Comparison of ENCODE assay signal across 20 cellular contexts in the genomic region with DNA sequence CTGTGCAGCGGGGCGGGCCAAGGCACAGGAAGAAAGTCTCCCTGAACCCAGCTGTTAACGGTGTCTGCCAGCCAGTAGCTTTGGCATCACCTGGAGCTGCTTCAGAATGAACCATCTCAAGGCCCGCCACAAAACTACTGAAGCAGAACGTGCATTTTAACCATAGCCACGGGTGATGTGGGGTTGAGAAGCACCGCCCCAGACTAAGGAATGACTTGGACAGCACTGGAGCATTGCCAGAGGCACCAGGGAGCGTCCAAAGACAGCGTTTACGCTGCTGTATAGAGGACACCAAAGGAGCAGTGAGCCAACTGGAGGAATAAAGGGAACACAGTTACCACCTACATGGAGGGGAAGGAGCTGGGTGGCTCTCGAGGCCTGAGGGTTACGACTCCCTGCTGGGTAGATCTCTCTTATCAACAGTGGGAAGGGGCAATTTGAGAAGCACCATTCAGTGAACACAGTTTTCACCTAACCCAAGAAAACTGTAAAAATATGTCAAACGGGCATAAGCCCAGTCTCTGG. TPM values are rescaled to one million over a fixed set of nuclear protein-coding genes. Genes with fewer than 3 reads are reported as not detected.
DNase-seq lines count a peak whose midpoint lies in the region; ATAC-seq and TF ChIP-seq lines count a peak whose summit lies in the region.
"Had no signal": no experiment of that assay in that cellular context is flagged by ENCODE, and none has a peak within 500 bp of the region (broad histone marks: within the 10 kb centered on the region; RNA-seq: fewer than 3 reads in every experiment).

No MANE protein-coding gene starts in this region.

- H3K4me1 ChIP-seq in adrenal gland (replicated peaks in 1 of 2) = peaks cover 0 to 6% of the 10 kb centered on the region in 2 donors
- no peaks in the 10 kb centered on the region for H3K4me1 ChIP-seq in parathyroid adenoma
- no peaks in the 10 kb centered on the region for H3K4me1 ChIP-seq in mucosa of descending colon (ENCODE audit: low read depth)
- no peaks in the 10 kb centered on the region for H3K4me1 ChIP-seq in psoas muscle
- H3K4me1 ChIP-seq: Peyer's patch had no signal

- H3K4me3 ChIP-seq in adrenal gland = no peak overlapping the region
- H3K4me3 ChIP-seq in parathyroid adenoma (ENCODE audit: low read depth, low read length) = no peak overlapping the region
- H3K4me3 ChIP-seq in mucosa of descending colon = no peak overlapping the region
- no peak overlapping the region for H3K4me3 ChIP-seq in brain microvascular endothelial cell (ENCODE audit: low read depth, low read length)
- H3K4me3 ChIP-seq in psoas muscle = no peak overlapping the region
- H3K4me3 ChIP-seq: Peyer's patch had no signal

- 61 to 76% (median 62%) methylated on average over 13 of the region's 13 CpGs for WGBS in adrenal gland, 4 donors
- whole genome bisulfite sequencing in psoas muscle, 3 donors = 50 to 56% (median 51%) methylated on average over 13 of the region's 13 CpGs

- in situ Hi-C loops in brain microvascular endothelial cell (cut with HindIII; ENCODE audit: low pct_ligation_motif_present, low sequenced_read_pairs) = no loop called here

- H3K27me3 ChIP-seq in adrenal gland (no peaks in the 10 kb centered on the region), parathyroid adenoma (ENCODE audit: control insufficient read depth, insufficient read depth, low read length) (no peaks in the 10 kb centered on the region), brain microvascular endothelial cell (replicated peaks) (no peaks in the 10 kb centered on the region), psoas muscle (ENCODE audit: insufficient read depth in 3 of 3, low read length in 2 of 3) (peaks cover 0 to 3% (median 0%) of the 10 kb centered on the region in 3 donors)
- H3K27me3 ChIP-seq: Peyer's patch had no signal

- H2AFZ ChIP-seq in parathyroid adenoma = peak overlapping the region; percentile 66

- TF ChIP-seq CTCF in adrenal gland (IDR thresholded peaks at IDR 0.05) (no peak), parathyroid adenoma (IDR thresholded peaks at IDR 0.05) (no peak), mucosa of descending colon (IDR thresholded peaks at IDR 0.05) (no peak), brain microvascular endothelial cell (IDR thresholded peaks at IDR 0.05; ENCODE audit: low read depth, low read length, missing control alignments) (no peak), psoas muscle (IDR thresholded peaks at IDR 0.05) (no peak)

- H3K27ac ChIP-seq in adrenal gland = peak overlapping the region in 1 of 5 donors; percentile 27
- H3K27ac ChIP-seq in parathyroid adenoma = no peak overlapping the region
- no peak overlapping the region for H3K27ac ChIP-seq in brain microvascular endothelial cell
- H3K27ac ChIP-seq in psoas muscle = no peak overlapping the region
- H3K27ac ChIP-seq: Peyer's patch, WERI-Rb-1 had no signal

- ATAC-seq in mucosa of descending colon (no peak), psoas muscle (no peak)

- H3K79me2 ChIP-seq in parathyroid adenoma = no peaks in the 10 kb centered on the region

- H3K4me2 ChIP-seq in parathyroid adenoma (ENCODE audit: low read length) = no peak overlapping the region

- no peaks in the 10 kb centered on the region for H3K9me3 ChIP-seq in adrenal gland (replicated peaks in 1 of 3)
- H3K9me3 ChIP-seq in parathyroid adenoma (ENCODE audit: control insufficient read depth, low read length) = no peaks in the 10 kb centered on the region
- H3K9me3 ChIP-seq in mucosa of descending colon = no peaks in the 10 kb centered on the region
- no peaks in the 10 kb centered on the region for H3K9me3 ChIP-seq in psoas muscle
- H3K9me3 ChIP-seq: Peyer's patch had no signal

- DNase-seq in DMS79 treated with DMSO at 0.1 percent for 48 hours (lab: John Stamatoyannopoulos, UW) (peak; percentile 85), NCI-H1105 treated with DMSO at 0.1 percent for 48 hours (lab: John Stamatoyannopoulos, UW) (peak; percentile 73), adrenal gland (peak; percentile 31 to 59 (median 47)), mucosa of descending colon (no peak), brain microvascular endothelial cell (no peak), psoas muscle (no peak), NCI-H1694 (lab: John Stamatoyannopoulos, UW) (no peak)
- DNase-seq: activated CD4-positive, alpha-beta T cell treated with anti-CD3 and anti-CD28 coated beads, Interleukin-2, amount 50 U/mL, for 4 hours; activated gamma-delta T cell; CD8-positive, alpha-beta memory T cell; DND-41; foreskin fibroblast; H9; hippocampal formation; Kasumi-1; NCI-H1417 treated with DMSO at 0.1 percent for 48 hours; Peyer's patch; WERI-Rb-1 had no signal

- no peak for TF ChIP-seq POLR2A in adrenal gland (IDR thresholded peaks at IDR 0.05)

- no peaks in the 10 kb centered on the region for H3K36me3 ChIP-seq in adrenal gland (replicated peaks in 1 of 2)
- H3K36me3 ChIP-seq in parathyroid adenoma (ENCODE audit: control insufficient read depth, insufficient read depth, low read length) = no peaks in the 10 kb centered on the region
- H3K36me3 ChIP-seq in mucosa of descending colon (ENCODE audit: low read depth) = no peaks in the 10 kb centered on the region
- H3K36me3 ChIP-seq in brain microvascular endothelial cell (replicated peaks) = no peaks in the 10 kb centered on the region
- no peaks in the 10 kb centered on the region for H3K36me3 ChIP-seq in psoas muscle (ENCODE audit: insufficient read depth in 1 of 2, low read depth in 1 of 2)
- H3K36me3 ChIP-seq: Peyer's patch, WERI-Rb-1 had no signal

- intact Hi-C loops in adrenal gland (cut with DNase I) = no loop called here
- intact Hi-C loops in mucosa of descending colon (cut with DNase I, micrococcal nuclease) = no loop called here
- intact Hi-C loops in psoas muscle (cut with DNase I) = no loop called here

- H3K9ac ChIP-seq in parathyroid adenoma = no peak overlapping the region

RNA-seq across cellular contexts. Expression of gene LONRF2, which starts 28.4 kb away (rescaled TPM):
- total RNA-seq in adrenal gland (100 to 1,000 TPM in 1 of 8 donors, 10 to 100 TPM in 7; 30.5 to 110 (median 61.9) TPM), mucosa of descending colon (10 to 100 TPM in 1 of 3 donors, under 1 TPM in 2; 0.41 to 19.9 (median 0.67) TPM), psoas muscle (10 to 100 TPM in 1 of 4 donors, 1 to 10 TPM in 3; 5.2 to 11.5 (median 7.3) TPM)
- polyA plus RNA-seq in adrenal gland (10 to 100 TPM in 1 of 3 donors, 1 to 10 TPM in 2; 8.1 to 32.5 (median 8.4) TPM), psoas muscle (1 to 10 TPM in 1 of 3 donors, under 1 TPM in 2; 0.22 to 5.7 (median 0.65) TPM)
- total RNA-seq: dermis microvascular lymphatic vessel endothelial cell had no signal
- polyA plus RNA-seq: CD8-positive, alpha-beta memory T cell had no signal

Comparison
In these comparisons a context has a peak if more than half of its experiments do, and no peak if none do; other contexts are left out.
1. DNase-seq: peak in DMS79 treated with DMSO at 0.1 percent for 48 hours (single experiment), NCI-H1105 treated with DMSO at 0.1 percent for 48 hours (single experiment) and adrenal gland (7 of 7); none in mucosa of descending colon (0 of 3), brain microvascular endothelial cell (single experiment), psoas muscle (0 of 2) and NCI-H1694 (single experiment).